27 cellular contexts compared by ENCODE assay signal in genomic region chrX:73823473-73824004, GRCh38. TPM values are rescaled to one million over a fixed set of nuclear protein-coding genes. Genes with fewer than 3 reads are reported as not detected.
"Had no signal": no experiment of that assay in that cellular context is flagged by ENCODE, and none has a peak within 500 bp of the region (broad histone marks: within the 10 kb centered on the region; RNA-seq: fewer than 3 reads in every experiment).

No MANE protein-coding gene starts in this region.

- H3K27me3 ChIP-seq: colonic mucosa, dorsolateral prefrontal cortex, esophagus muscularis mucosa, esophagus squamous epithelium, foreskin keratinocyte, gastrocnemius medialis, gastroesophageal sphincter, heart left ventricle, heart right ventricle, hepatocyte had no signal

- H3K9me3 Mint-ChIP-seq: dendritic cell treated with granulocyte-macrophage colony-stimulating factor and Interleukin-4, amounts not matched to agents 40 ng/mL and 50 ng/mL, for 4 days; effector memory CD8-positive, alpha-beta T cell; endodermal cell had no signal

- FAIRE-seq: frontal cortex had no signal

- H3K36me3 ChIP-seq: colonic mucosa, esophagus squamous epithelium, gastroesophageal sphincter had no signal

- ATAC-seq: effector memory CD8-positive, alpha-beta T cell; esophagus mucosa; foreskin keratinocyte; gastrocnemius medialis; gastroesophageal sphincter; heart left ventricle; heart right ventricle had no signal

- H3K9me3 ChIP-seq: colonic mucosa, esophagus muscularis mucosa, esophagus squamous epithelium, gastrocnemius medialis, gastroesophageal sphincter, heart left ventricle, heart right ventricle had no signal

- H3K27me3 Mint-ChIP-seq: dendritic cell treated with granulocyte-macrophage colony-stimulating factor and Interleukin-4, amounts not matched to agents 40 ng/mL and 50 ng/mL, for 4 days had no signal

- H3K79me2 ChIP-seq: hepatocyte had no signal

- H3K4me3 ChIP-seq: colonic mucosa, coronary artery, dorsolateral prefrontal cortex, esophagus muscularis mucosa, esophagus squamous epithelium, gastrocnemius medialis, gastroesophageal sphincter, heart left ventricle, heart right ventricle, hepatocyte had no signal

- H3K27ac Mint-ChIP-seq: dendritic cell treated with granulocyte-macrophage colony-stimulating factor and Interleukin-4, amounts not matched to agents 40 ng/mL and 50 ng/mL, for 4 days; effector memory CD8-positive, alpha-beta T cell; endodermal cell had no signal

- H3K4me1 ChIP-seq: colonic mucosa, esophagus muscularis mucosa, esophagus squamous epithelium, foreskin keratinocyte, gastroesophageal sphincter, heart left ventricle, heart right ventricle had no signal

- H3K4me3 Mint-ChIP-seq: dendritic cell treated with granulocyte-macrophage colony-stimulating factor and Interleukin-4, amounts not matched to agents 40 ng/mL and 50 ng/mL, for 4 days; effector memory CD8-positive, alpha-beta T cell; endodermal cell had no signal

- H3K4me1 Mint-ChIP-seq: endodermal cell had no signal

- H3K27ac ChIP-seq: colonic mucosa, coronary artery, dorsolateral prefrontal cortex, epithelial cell of prostate, esophagus muscularis mucosa, esophagus squamous epithelium, foreskin keratinocyte, gastrocnemius medialis, gastroesophageal sphincter, heart left ventricle, heart right ventricle, hepatocyte had no signal

- DNase-seq: colonic mucosa; cortex of kidney; dermis blood vessel endothelial cell; dorsolateral prefrontal cortex; effector CD4-positive, alpha-beta T cell; effector CD8-positive, alpha-beta T cell; effector memory CD4-positive, alpha-beta T cell; effector memory CD8-positive, alpha-beta T cell; endodermal cell; erythroblast; esophagus squamous epithelium; foreskin keratinocyte; foreskin melanocyte; gastrocnemius medialis; glutamatergic neuron; head of caudate nucleus; heart left ventricle; heart right ventricle had no signal

- H2AFZ ChIP-seq: hepatocyte had no signal

- H3K4me2 ChIP-seq: hepatocyte had no signal

RNA-seq across cellular contexts. Expression of gene XIST, which starts 29.0 kb away (rescaled TPM):
- total RNA-seq: epithelial cell of proximal tubule, foreskin keratinocyte, hepatocyte had no signal
- polyA plus RNA-seq: foreskin keratinocyte had no signal
